Comparison of ENCODE assay signal across 26 cellular contexts in genomic region chr3:10338591-10339369, GRCh38. TPM values are rescaled to one million over a fixed set of nuclear protein-coding genes. Genes with fewer than 3 reads are reported as not detected.
"Had no signal": no experiment of that assay in that cellular context is flagged by ENCODE, and none has a peak within 500 bp of the region (broad histone marks: within the 10 kb centered on the region; RNA-seq: fewer than 3 reads in every experiment).

No MANE protein-coding gene starts in this region.

- H3K27ac Mint-ChIP-seq: activated CD4-positive, alpha-beta T cell treated with anti-CD3 and anti-CD28 coated beads, Interleukin-2, amount 10 ng/mL, durations not matched to agents 7 days and 5 days; activated CD8-positive, alpha-beta memory T cell treated with anti-CD3 and anti-CD28 coated beads, Interleukin-2, amount 10 ng/mL, durations not matched to agents 7 days and 5 days; activated CD8-positive, alpha-beta T cell treated with anti-CD3 and anti-CD28 coated beads for 36 hours; activated naive CD4-positive, alpha-beta T cell treated with anti-CD3 and anti-CD28 coated beads, Interleukin-2, amount 50 U/mL, for 24 hours; activated T-helper 1 cell treated with anti-CD3 and anti-CD28 coated beads, Interleukin-12 subunit alpha, Interleukin-12 subunit beta, Interleukin-2, Interleukin-4 antibody, amounts not matched to agents 30 ng/mL and 10 ng/mL and 1 ng/mL, durations not matched to agents 14 hours and 24 hours and 36 hours; dendritic cell treated with granulocyte-macrophage colony-stimulating factor and Interleukin-4, amounts not matched to agents 40 ng/mL and 50 ng/mL, for 4 days; natural killer cell had no signal

- H3K36me3 Mint-ChIP-seq: activated CD8-positive, alpha-beta memory T cell treated with anti-CD3 and anti-CD28 coated beads, Interleukin-2, amount 10 ng/mL, durations not matched to agents 7 days and 5 days; activated naive CD4-positive, alpha-beta T cell treated with anti-CD3 and anti-CD28 coated beads, Interleukin-2, amount 50 U/mL, for 24 hours; natural killer cell had no signal

- H3K4me1 ChIP-seq: foreskin keratinocyte, parathyroid adenoma had no signal

- DNase-seq: activated CD4-positive, alpha-beta T cell treated with anti-CD3 and anti-CD28 coated beads, Interleukin-2, amount 10 ng/mL, durations not matched to agents 7 days and 5 days; activated CD8-positive, alpha-beta memory T cell treated with anti-CD3 and anti-CD28 coated beads, Interleukin-2, amount 10 ng/mL, durations not matched to agents 7 days and 5 days; activated CD8-positive, alpha-beta T cell treated with anti-CD3 and anti-CD28 coated beads for 36 hours; activated gamma-delta T cell; activated T-cell treated with anti-CD3 and anti-CD28 coated beads for 4 hours; effector CD8-positive, alpha-beta T cell; foreskin keratinocyte; midbrain; natural killer cell; small intestine; stimulated activated CD4-positive, alpha-beta T cell treated with anti-CD3 and anti-CD28 coated beads, Interleukin-2, amount 100 ng/mL, for 48 hours; stimulated activated CD8-positive, alpha-beta memory T cell treated with anti-CD3 and anti-CD28 coated beads, Interleukin-4, amount 100 ng/mL, for 48 hours; stimulated activated naive CD4-positive, alpha-beta T cell treated with Interleukin-2 at 50 U/mL for 16 hours; T-helper 9 cell had no signal

- H2AFZ ChIP-seq: parathyroid adenoma had no signal

- H3K79me2 ChIP-seq: parathyroid adenoma had no signal

- H3K9me3 Mint-ChIP-seq: activated CD4-positive, alpha-beta T cell treated with anti-CD3 and anti-CD28 coated beads, Interleukin-2, amount 10 ng/mL, durations not matched to agents 7 days and 5 days; activated CD8-positive, alpha-beta T cell treated with anti-CD3 and anti-CD28 coated beads for 36 hours; activated naive CD4-positive, alpha-beta T cell treated with anti-CD3 and anti-CD28 coated beads, Interleukin-2, amount 50 U/mL, for 24 hours; activated T-helper 1 cell treated with anti-CD3 and anti-CD28 coated beads, Interleukin-12 subunit alpha, Interleukin-12 subunit beta, Interleukin-2, Interleukin-4 antibody, amounts not matched to agents 30 ng/mL and 10 ng/mL and 1 ng/mL, durations not matched to agents 14 hours and 24 hours and 36 hours; brain; dendritic cell treated with granulocyte-macrophage colony-stimulating factor and Interleukin-4, amounts not matched to agents 40 ng/mL and 50 ng/mL, for 4 days; natural killer cell had no signal

- H3K4me1 Mint-ChIP-seq: activated naive CD4-positive, alpha-beta T cell treated with anti-CD3 and anti-CD28 coated beads, Interleukin-2, amount 50 U/mL, for 24 hours; natural killer cell had no signal

- ATAC-seq: activated CD4-positive, CD25-positive, alpha-beta regulatory T cell treated with anti-CD3 and anti-CD28 coated beads, Interleukin-2, amount 50 U/mL, for 24 hours; activated CD8-positive, alpha-beta memory T cell treated with anti-CD3 and anti-CD28 coated beads, Interleukin-2, amount 10 ng/mL, durations not matched to agents 7 days and 5 days; activated CD8-positive, alpha-beta T cell treated with anti-CD3 and anti-CD28 coated beads for 36 hours; foreskin keratinocyte; left lobe of liver; natural killer cell; sciatic nerve had no signal

- H3K4me3 Mint-ChIP-seq: activated CD4-positive, alpha-beta T cell treated with anti-CD3 and anti-CD28 coated beads, Interleukin-2, amount 10 ng/mL, durations not matched to agents 7 days and 5 days; activated CD8-positive, alpha-beta memory T cell treated with anti-CD3 and anti-CD28 coated beads, Interleukin-2, amount 10 ng/mL, durations not matched to agents 7 days and 5 days; activated CD8-positive, alpha-beta T cell treated with anti-CD3 and anti-CD28 coated beads for 36 hours; activated naive CD4-positive, alpha-beta T cell treated with anti-CD3 and anti-CD28 coated beads, Interleukin-2, amount 50 U/mL, for 24 hours; activated T-helper 1 cell treated with anti-CD3 and anti-CD28 coated beads, Interleukin-12 subunit alpha, Interleukin-12 subunit beta, Interleukin-2, Interleukin-4 antibody, amounts not matched to agents 30 ng/mL and 10 ng/mL and 1 ng/mL, durations not matched to agents 14 hours and 24 hours and 36 hours; brain; dendritic cell treated with granulocyte-macrophage colony-stimulating factor and Interleukin-4, amounts not matched to agents 40 ng/mL and 50 ng/mL, for 4 days; natural killer cell had no signal

- H3K9ac ChIP-seq: parathyroid adenoma had no signal

- H3K4me3 ChIP-seq: lung had no signal

- H3K27ac ChIP-seq: foreskin keratinocyte, parathyroid adenoma, VCaP had no signal

- H3K27me3 Mint-ChIP-seq: activated CD4-positive, alpha-beta T cell treated with anti-CD3 and anti-CD28 coated beads, Interleukin-2, amount 10 ng/mL, durations not matched to agents 7 days and 5 days; activated CD8-positive, alpha-beta T cell treated with anti-CD3 and anti-CD28 coated beads for 36 hours; activated naive CD4-positive, alpha-beta T cell treated with anti-CD3 and anti-CD28 coated beads, Interleukin-2, amount 50 U/mL, for 24 hours; brain had no signal

RNA-seq across cellular contexts. Expression of gene GHRL, which starts 46.0 kb away (rescaled TPM):
- total RNA-seq: foreskin keratinocyte, glomerular endothelial cell, kidney epithelial cell had no signal
